In genomic region chr1:227388214-227388613, GRCh38 we compare ENCODE assay signal across 21 cellular contexts.
"Had no signal": no experiment of that assay in that cellular context is flagged by ENCODE, and none has a peak within 500 bp of the region (broad histone marks: within the 10 kb centered on the region; RNA-seq: fewer than 3 reads in every experiment).

No MANE protein-coding gene starts in this region.

- H3K4me1 Mint-ChIP-seq: naive thymus-derived CD8-positive, alpha-beta T cell; stimulated activated memory B cell treated with anti-CD40 and anti-IgM and Interleukin-4, amounts not matched to agents 10 μg/mL and 1 μg/mL and 100 μg/mL, for 72 hours had no signal

- H3K4me3 Mint-ChIP-seq: dendritic cell treated with granulocyte-macrophage colony-stimulating factor and Interleukin-4, amounts not matched to agents 40 ng/mL and 50 ng/mL, for 4 days; effector memory CD8-positive, alpha-beta T cell; naive thymus-derived CD8-positive, alpha-beta T cell; stimulated activated memory B cell treated with anti-CD40 and anti-IgM and Interleukin-4, amounts not matched to agents 10 μg/mL and 1 μg/mL and 100 μg/mL, for 72 hours; stimulated activated naive CD8-positive, alpha-beta T cell treated with anti-CD3 and anti-CD28 coated beads, Interleukin-15, Interleukin-2, amounts not matched to agents 100 ng/mL and 50 ng/mL, for 24 hours had no signal

- ATAC-seq: effector memory CD8-positive, alpha-beta T cell; foreskin keratinocyte; left lobe of liver; naive thymus-derived CD8-positive, alpha-beta T cell; psoas muscle; sciatic nerve; stimulated activated memory B cell treated with anti-CD40 and anti-IgM and Interleukin-4, amounts not matched to agents 10 μg/mL and 1 μg/mL and 100 μg/mL, for 72 hours had no signal

- H3K9me3 Mint-ChIP-seq: dendritic cell treated with granulocyte-macrophage colony-stimulating factor and Interleukin-4, amounts not matched to agents 40 ng/mL and 50 ng/mL, for 4 days; effector memory CD8-positive, alpha-beta T cell; stimulated activated memory B cell treated with anti-CD40 and anti-IgM and Interleukin-4, amounts not matched to agents 10 μg/mL and 1 μg/mL and 100 μg/mL, for 72 hours; stimulated activated naive CD8-positive, alpha-beta T cell treated with anti-CD3 and anti-CD28 coated beads, Interleukin-15, Interleukin-2, amounts not matched to agents 100 ng/mL and 50 ng/mL, for 24 hours had no signal

- H3K27ac Mint-ChIP-seq: dendritic cell treated with granulocyte-macrophage colony-stimulating factor and Interleukin-4, amounts not matched to agents 40 ng/mL and 50 ng/mL, for 4 days; effector memory CD8-positive, alpha-beta T cell; naive thymus-derived CD8-positive, alpha-beta T cell; stimulated activated memory B cell treated with anti-CD40 and anti-IgM and Interleukin-4, amounts not matched to agents 10 μg/mL and 1 μg/mL and 100 μg/mL, for 72 hours; stimulated activated naive CD8-positive, alpha-beta T cell treated with anti-CD3 and anti-CD28 coated beads, Interleukin-15, Interleukin-2, amounts not matched to agents 100 ng/mL and 50 ng/mL, for 24 hours had no signal

- H3K27me3 Mint-ChIP-seq: dendritic cell treated with granulocyte-macrophage colony-stimulating factor and Interleukin-4, amounts not matched to agents 40 ng/mL and 50 ng/mL, for 4 days had no signal

- H3K36me3 Mint-ChIP-seq: stimulated activated memory B cell treated with anti-CD40 and anti-IgM and Interleukin-4, amounts not matched to agents 10 μg/mL and 1 μg/mL and 100 μg/mL, for 72 hours had no signal

- H3K9me3 ChIP-seq: esophagus squamous epithelium, neutrophil, psoas muscle, spleen, tibial artery, upper lobe of left lung, uterus had no signal

- H3K4me3 ChIP-seq: esophagus squamous epithelium, psoas muscle, spleen, tibial artery, upper lobe of left lung, uterus had no signal

- H3K27me3 ChIP-seq: esophagus squamous epithelium, foreskin keratinocyte, neutrophil, spleen, tibial artery, upper lobe of left lung, uterus had no signal

- DNase-seq: effector memory CD8-positive, alpha-beta T cell; esophagus squamous epithelium; head of caudate nucleus; hippocampal formation; kidney glomerular epithelial cell; naive thymus-derived CD8-positive, alpha-beta T cell; psoas muscle; spleen; stimulated activated CD4-positive, alpha-beta T cell treated with anti-CD3 and anti-CD28 coated beads, Interleukin-15, amount 100 ng/mL, for 24 hours; stimulated activated CD4-positive, alpha-beta T cell treated with anti-CD3 and anti-CD28 coated beads, Interleukin-1b, Interleukin-23, amount 100 ng/mL, for 48 hours; stimulated activated CD4-positive, alpha-beta T cell treated with anti-CD3 and anti-CD28 coated beads, Interleukin-4, amount 100 ng/mL, for 24 hours; tibial artery; uterus had no signal

- H3K27ac ChIP-seq: esophagus squamous epithelium, foreskin keratinocyte, neutrophil, psoas muscle, spleen, tibial artery, upper lobe of left lung, uterus had no signal

- H3K36me3 ChIP-seq: esophagus squamous epithelium, neutrophil, spleen, tibial artery, upper lobe of left lung, uterus had no signal

- H3K4me1 ChIP-seq: psoas muscle, spleen, upper lobe of left lung, uterus had no signal
